Comparison of ENCODE assay signal across 17 cellular contexts in the genomic region with DNA sequence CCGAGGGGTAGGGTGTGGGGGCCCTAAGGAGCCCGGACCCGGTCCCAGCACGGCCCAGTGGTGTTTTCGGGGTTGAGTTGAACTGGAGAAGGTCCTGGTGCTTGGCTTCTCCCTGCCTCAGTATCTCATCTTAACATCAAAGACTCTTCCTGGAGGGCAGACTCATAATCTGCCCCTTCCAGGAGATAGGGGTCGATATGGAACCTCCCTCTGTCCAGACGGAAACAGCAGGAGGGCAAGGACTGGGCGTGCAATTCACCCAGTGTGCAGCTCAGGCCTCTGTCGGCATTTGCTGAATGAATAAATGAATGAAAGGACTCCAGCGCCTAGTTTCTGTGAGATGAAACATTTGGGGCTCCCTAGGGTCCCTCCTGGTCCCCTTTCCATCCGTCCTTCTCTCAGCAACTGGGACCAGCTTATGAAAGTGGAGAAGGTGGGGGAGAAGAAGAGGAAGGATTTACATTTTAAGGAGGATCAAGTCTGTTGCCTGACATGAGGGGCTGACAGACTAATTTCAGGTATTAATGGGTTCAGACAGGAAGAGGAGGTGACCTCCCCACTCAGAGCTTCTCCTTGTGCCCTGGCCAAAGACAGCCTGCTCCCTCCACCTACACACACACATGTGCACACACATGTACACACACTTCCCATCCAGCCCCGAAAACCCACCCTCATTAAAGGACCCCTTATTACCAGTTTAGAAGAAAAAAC. TPM values are rescaled to one million over a fixed set of nuclear protein-coding genes. Genes with fewer than 3 reads are reported as not detected.
A peak's percentile ranks its signal among the peaks of the same experiment; 100 is the strongest.
DNase-seq lines count a peak whose midpoint lies in the region; ATAC-seq and TF ChIP-seq lines count a peak whose summit lies in the region.
"Had no signal": no experiment of that assay in that cellular context is flagged by ENCODE, and none has a peak within 500 bp of the region (broad histone marks: within the 10 kb centered on the region; RNA-seq: fewer than 3 reads in every experiment).

No MANE protein-coding gene starts in this region.

- peak; percentile 41; the same call in 1 of the 2 replicates for TF ChIP-seq POLR2A in Raji (IDR thresholded peaks at IDR 0.05; ENCODE audit: insufficient read depth, low read depth, low read length)

- no peak overlapping the region for H3K27ac ChIP-seq in colonic mucosa
- H3K27ac ChIP-seq: brain microvascular endothelial cell had no signal

- H3K27me3 Mint-ChIP-seq in activated naive CD4-positive, alpha-beta T cell treated with anti-CD3 and anti-CD28 coated beads, Interleukin-2, amount 50 U/mL, for 24 hours: peaks cover 24% of the 10 kb centered on the region
- H3K27me3 Mint-ChIP-seq in stimulated activated naive CD8-positive, alpha-beta T cell treated with anti-CD3 and anti-CD28 coated beads, Interleukin-15, amount 100 ng/mL, for 72 hours: peaks cover 59% of the 10 kb centered on the region

- H3K27me3 ChIP-seq in colonic mucosa: peaks cover 60% of the 10 kb centered on the region

- intact Hi-C loops in colonic mucosa (cut with DNase I): no loop called here

- no peak for DNase-seq in activated naive CD4-positive, alpha-beta T cell treated with anti-CD3 and anti-CD28 coated beads, Interleukin-2, amount 50 U/mL, for 16 hours
- no peak for DNase-seq in stimulated activated naive CD8-positive, alpha-beta T cell treated with anti-CD3 and anti-CD28 coated beads, Interleukin-15, amount 100 ng/mL, for 72 hours
- no peak for DNase-seq in colonic mucosa
- DNase-seq in C1 segment of cervical spinal cord (lab: John Stamatoyannopoulos, UW): no peak
- DNase-seq: activated CD4-positive, alpha-beta T cell treated with anti-CD3 and anti-CD28 coated beads for 48 hours; activated effector memory CD4-positive, alpha-beta T cell treated with Interleukin-2 at 50 U/mL for 16 hours; brain microvascular endothelial cell; effector memory CD4-positive, alpha-beta T cell; NCI-H2029 treated with DMSO at 0.1 percent for 48 hours; NCI-H526; Peyer's patch; posterior cingulate gyrus had no signal

- H3K9ac ChIP-seq in colonic mucosa (ENCODE audit: low read depth in 2 of 2, low read length in 2 of 2): no peak overlapping the region

- ATAC-seq in stimulated activated naive CD8-positive, alpha-beta T cell treated with anti-CD3 and anti-CD28 coated beads, Interleukin-15, amount 100 ng/mL, for 72 hours: no peak
- ATAC-seq in GM19397 (IDR thresholded peaks at IDR 0.05; ENCODE audit: unreplicated experiment): no peak

- TF ChIP-seq CTCF in colonic mucosa (IDR thresholded peaks at IDR 0.05): no peak

- no peaks in the 10 kb centered on the region for H3K9me3 Mint-ChIP-seq in activated naive CD4-positive, alpha-beta T cell treated with anti-CD3 and anti-CD28 coated beads, Interleukin-2, amount 50 U/mL, for 24 hours
- no peaks in the 10 kb centered on the region for H3K9me3 Mint-ChIP-seq in stimulated activated naive CD8-positive, alpha-beta T cell treated with anti-CD3 and anti-CD28 coated beads, Interleukin-15, amount 100 ng/mL, for 72 hours

- no peaks in the 10 kb centered on the region for H3K36me3 Mint-ChIP-seq in activated naive CD4-positive, alpha-beta T cell treated with anti-CD3 and anti-CD28 coated beads, Interleukin-2, amount 50 U/mL, for 24 hours

- peak overlapping the region; percentile 39 for H3K4me3 Mint-ChIP-seq in activated naive CD4-positive, alpha-beta T cell treated with anti-CD3 and anti-CD28 coated beads, Interleukin-2, amount 50 U/mL, for 24 hours
- H3K4me3 Mint-ChIP-seq in stimulated activated naive CD8-positive, alpha-beta T cell treated with anti-CD3 and anti-CD28 coated beads, Interleukin-15, amount 100 ng/mL, for 72 hours: peak overlapping the region; percentile 47 to 65

- no peaks in the 10 kb centered on the region for H3K36me3 ChIP-seq in colonic mucosa
- H3K36me3 ChIP-seq: brain microvascular endothelial cell, Peyer's patch had no signal

- H3K9me3 ChIP-seq in iPS-18c (ENCODE audit: control insufficient read depth, insufficient read depth, low read length): peaks cover 2% of the 10 kb centered on the region
- H3K9me3 ChIP-seq in colonic mucosa: no peaks in the 10 kb centered on the region
- H3K9me3 ChIP-seq: Peyer's patch had no signal

- H3K4me1 ChIP-seq in colonic mucosa: peaks cover 3% of the 10 kb centered on the region

- H3K4me3 ChIP-seq in iPS-18c (ENCODE audit: insufficient read depth, low read depth, low read length) (peak overlapping the region; percentile 59), colonic mucosa (no peak overlapping the region)

- H3K27ac Mint-ChIP-seq in activated naive CD4-positive, alpha-beta T cell treated with anti-CD3 and anti-CD28 coated beads, Interleukin-2, amount 50 U/mL, for 24 hours: no peak overlapping the region
- H3K27ac Mint-ChIP-seq in stimulated activated naive CD8-positive, alpha-beta T cell treated with anti-CD3 and anti-CD28 coated beads, Interleukin-15, amount 100 ng/mL, for 72 hours: no peak overlapping the region

- peaks cover 27% of the 10 kb centered on the region for H3K4me1 Mint-ChIP-seq in activated naive CD4-positive, alpha-beta T cell treated with anti-CD3 and anti-CD28 coated beads, Interleukin-2, amount 50 U/mL, for 24 hours
- peaks cover 75% of the 10 kb centered on the region for H3K4me1 Mint-ChIP-seq in stimulated activated naive CD8-positive, alpha-beta T cell treated with anti-CD3 and anti-CD28 coated beads, Interleukin-15, amount 100 ng/mL, for 72 hours

RNA-seq across cellular contexts. Expression of gene SHISA8, which starts 1.1 kb away (rescaled TPM):
- total RNA-seq in colonic mucosa: not detected
- total RNA-seq: Peyer's patch, smooth muscle cell had no signal

RNA-seq across cellular contexts. Expression of gene TNFRSF13C, which starts 10.7 kb away (rescaled TPM):
- under 1 TPM; 0.40 to 0.53 TPM for total RNA-seq in colonic mucosa
- total RNA-seq: smooth muscle cell had no signal

RNA-seq across cellular contexts. Expression of gene CENPM, which starts 31.0 kb away (rescaled TPM):
- total RNA-seq in colonic mucosa: 10 to 100 TPM; 13.7 to 64.3 TPM

RNA-seq across cellular contexts. Expression of gene SEPTIN3, which starts 53.3 kb away (rescaled TPM):
- under 1 TPM; 0.20 to 0.69 TPM for total RNA-seq in colonic mucosa
- total RNA-seq: Peyer's patch had no signal
